ENCODE assay signal across 16 cellular contexts in genomic region chr2:172655091-172655837, GRCh38.
DNase-seq lines count a peak whose midpoint lies in the region; ATAC-seq and TF ChIP-seq lines count a peak whose summit lies in the region.
"Had no signal": no experiment of that assay in that cellular context is flagged by ENCODE, and none has a peak within 500 bp of the region (broad histone marks: within the 10 kb centered on the region; RNA-seq: fewer than 3 reads in every experiment).

No MANE protein-coding gene starts in this region.

- H3K4me1 ChIP-seq in foreskin keratinocyte = peaks cover 17% of the 10 kb centered on the region
- H3K4me1 ChIP-seq in spleen = no peaks in the 10 kb centered on the region
- H3K4me1 ChIP-seq: pancreas, suprapubic skin had no signal

- H3K36me3 ChIP-seq in spleen = no peaks in the 10 kb centered on the region
- H3K36me3 ChIP-seq: pancreas, suprapubic skin had no signal

- no peak for TF ChIP-seq CTCF in AG04449 (IDR thresholded peaks at IDR 0.05; ENCODE audit: insufficient read depth, low read length, missing control alignments)
- no peak for TF ChIP-seq CTCF in foreskin keratinocyte (conservative IDR thresholded peaks at IDR 0.05)
- no peak for TF ChIP-seq CTCF in spleen (IDR thresholded peaks at IDR 0.05 in 8 of 11, conservative IDR thresholded peaks at IDR 0.05 in 3 of 11)

- 68 to 79% (median 78%) methylated on average over 8 of the region's 8 CpGs for WGBS in spleen, 5 donors

- intact Hi-C loops in spleen (cut with DNase I; ENCODE audit: low total_unique reads) = no loop called here

- POLR2A ChIA-PET in AG04449 (lab: Yijun Ruan, JAX) = interaction anchor here (0.8 to 1.7 kb wide), 4 partner anchors 8 to 42 kb away, joined by 3 to 7 read pairs (median 6); no protein-coding TSS in a partner anchor

- H3K27ac ChIP-seq in foreskin keratinocyte (peak overlapping the region; percentile 23), spleen (no peak overlapping the region)
- H3K27ac ChIP-seq: pancreas, suprapubic skin had no signal

- DNase-seq in AG04449 (ENCODE audit: low read depth, low spot score) = peak; percentile 59
- peak; percentile 30 for DNase-seq in HK-2 (ENCODE audit: unreplicated experiment)
- DNase-seq in amniotic epithelial cell (ENCODE audit: low read depth) = peak; percentile 84
- peak; percentile 54 to 83 for DNase-seq in foreskin keratinocyte
- no peak for DNase-seq in GF-D8 (lab: John Stamatoyannopoulos, UW)
- DNase-seq in spleen = no peak
- no peak for DNase-seq in NCI-H1092 treated with DMSO at 0.1 percent for 48 hours (lab: John Stamatoyannopoulos, UW)
- DNase-seq in GDM1 (lab: John Stamatoyannopoulos, UW) = no peak
- DNase-seq: ACHN; activated CD4-positive, alpha-beta T cell treated with anti-CD3 and anti-CD28 coated beads for 36 hours; activated T-cell treated with anti-CD3 and anti-CD28 coated beads, Interleukin-2, amount 50 U/mL, for 1 hour; cortex of kidney; mucosa of descending colon; NCI-H1417 treated with DMSO at 0.1 percent for 48 hours; pancreas had no signal

- H3K4me3 ChIP-seq in AG04449 (ENCODE audit: low read depth, low read length) (no peak overlapping the region), spleen (no peak overlapping the region)
- H3K4me3 ChIP-seq: mucosa of descending colon, pancreas, suprapubic skin had no signal

- TF ChIP-seq POLR2A in spleen (IDR thresholded peaks at IDR 0.05) = no peak

- CTCF ChIA-PET in AG04449 (lab: Yijun Ruan, JAX) = interaction anchor here (0.8 to 3.7 kb wide), 8 partner anchors 8 to 61 kb away, joined by 3 to 12 read pairs (median 5); no protein-coding TSS in a partner anchor

- peaks cover 0 to 52% (median 34%) of the 10 kb centered on the region in 8 donors for H3K9me3 ChIP-seq in spleen
- H3K9me3 ChIP-seq: pancreas had no signal

- H3K27me3 ChIP-seq in foreskin keratinocyte (no peaks in the 10 kb centered on the region), spleen (replicated peaks in 1 of 7) (no peaks in the 10 kb centered on the region)
- H3K27me3 ChIP-seq: pancreas, suprapubic skin had no signal

- ATAC-seq in foreskin keratinocyte = peak; percentile 73
- ATAC-seq: mucosa of descending colon, pancreas had no signal

Comparison
In these comparisons a context has a peak if more than half of its experiments do, and no peak if none do; other contexts are left out.
1. DNase-seq: peak in AG04449 (single experiment), HK-2 (single experiment), amniotic epithelial cell (single experiment) and foreskin keratinocyte (2 of 2); none in GF-D8 (single experiment), spleen (single experiment), NCI-H1092 treated with DMSO at 0.1 percent for 48 hours (single experiment) and GDM1 (single experiment).